ENCODE assay signal across 6 cellular contexts in the genomic region with DNA sequence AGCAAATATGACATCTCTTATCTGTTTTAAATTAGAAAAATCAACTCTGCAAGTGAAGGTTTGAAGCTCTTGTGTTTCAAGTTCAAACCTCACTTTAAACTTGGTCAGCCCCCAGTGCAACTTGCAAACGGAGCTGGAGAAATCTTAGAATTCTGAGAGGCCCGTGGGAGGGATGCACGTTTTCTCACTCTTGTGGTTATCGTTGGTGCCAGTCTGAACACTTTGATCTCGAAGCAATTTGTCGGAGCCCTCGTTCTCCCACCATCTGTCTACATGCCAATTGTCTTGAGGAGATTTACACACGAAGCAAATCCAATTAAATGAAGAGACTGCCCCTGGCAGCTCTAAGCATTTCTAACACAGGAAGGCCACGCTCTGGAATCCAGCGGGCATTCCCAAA. TPM values are rescaled to one million over a fixed set of nuclear protein-coding genes. Genes with fewer than 3 reads are reported as not detected.
"Had no signal": no experiment of that assay in that cellular context is flagged by ENCODE, and none has a peak within 500 bp of the region (broad histone marks: within the 10 kb centered on the region; RNA-seq: fewer than 3 reads in every experiment).

No MANE protein-coding gene starts in this region.

RNA-seq across cellular contexts. Expression of a gene that starts 4.3 kb away (rescaled TPM):
- total RNA-seq: activated CD4-positive, alpha-beta memory T cell treated with anti-CD3 and anti-CD28 coated beads, Interleukin-2, amount 10 ng/mL, durations not matched to agents 7 days and 5 days; activated CD8-positive, alpha-beta memory T cell treated with anti-CD3 and anti-CD28 coated beads, Interleukin-2, amount 10 ng/mL, durations not matched to agents 7 days and 5 days; M059J; OCI-LY7; PC-9; SK-MEL-5 had no signal
